ENCODE assay signal across 22 cellular contexts in genomic region chr2:119483896-119484718, GRCh38. TPM values are rescaled to one million over a fixed set of nuclear protein-coding genes. Genes with fewer than 3 reads are reported as not detected.
A peak's percentile ranks its signal among the peaks of the same experiment; 100 is the strongest.
DNase-seq lines count a peak whose midpoint lies in the region; ATAC-seq and TF ChIP-seq lines count a peak whose summit lies in the region.
"Had no signal": no experiment of that assay in that cellular context is flagged by ENCODE, and none has a peak within 500 bp of the region (broad histone marks: within the 10 kb centered on the region; RNA-seq: fewer than 3 reads in every experiment).

No MANE protein-coding gene starts in this region.

- H3K36me3 Mint-ChIP-seq in activated CD8-positive, alpha-beta memory T cell treated with anti-CD3 and anti-CD28 coated beads, Interleukin-2, amount 10 ng/mL, durations not matched to agents 7 days and 5 days = no peaks in the 10 kb centered on the region
- H3K36me3 Mint-ChIP-seq in nephron (ENCODE audit: low read depth) = no peaks in the 10 kb centered on the region
- no peaks in the 10 kb centered on the region for H3K36me3 Mint-ChIP-seq in activated naive CD4-positive, alpha-beta T cell treated with anti-CD3 and anti-CD28 coated beads for 36 hours (ENCODE audit: low read depth)
- H3K36me3 Mint-ChIP-seq: WTC11 had no signal

- H3K4me1 ChIP-seq in subcutaneous abdominal adipose tissue (ENCODE audit: control insufficient read depth in 5 of 5, insufficient read depth in 5 of 5, low read length in 5 of 5) (peaks cover 0 to 73% (median 54%) of the 10 kb centered on the region in 5 donors), esophagus squamous epithelium (no peaks in the 10 kb centered on the region)
- H3K4me1 ChIP-seq: breast epithelium had no signal

- ATAC-seq in activated CD8-positive, alpha-beta memory T cell treated with anti-CD3 and anti-CD28 coated beads, Interleukin-2, amount 10 ng/mL, durations not matched to agents 7 days and 5 days = no peak
- ATAC-seq: WTC11 had no signal

- H3K4me3 ChIP-seq in subcutaneous abdominal adipose tissue (ENCODE audit: low read depth in 1 of 5, low read length in 5 of 5) (no peak overlapping the region), esophagus squamous epithelium (no peak overlapping the region)
- H3K4me3 ChIP-seq: breast epithelium, ovary had no signal

- TF ChIP-seq CTCF in nephron (IDR thresholded peaks at IDR 0.05; ENCODE audit: unreplicated experiment in 3 of 3) (no peak), esophagus squamous epithelium (IDR thresholded peaks at IDR 0.05) (no peak)

- intact Hi-C loops in esophagus squamous epithelium (cut with DNase I) = no loop called here
- intact Hi-C loops in activated naive CD4-positive, alpha-beta T cell treated with anti-CD3 and anti-CD28 coated beads for 36 hours (cut with micrococcal nuclease) = no loop called here

- H3K27ac Mint-ChIP-seq in activated CD8-positive, alpha-beta memory T cell treated with anti-CD3 and anti-CD28 coated beads, Interleukin-2, amount 10 ng/mL, durations not matched to agents 7 days and 5 days = no peak overlapping the region
- peak overlapping the region in 2 of 3 experiments; percentile 15 to 48 for H3K27ac Mint-ChIP-seq in nephron
- no peak overlapping the region for H3K27ac Mint-ChIP-seq in activated naive CD4-positive, alpha-beta T cell treated with anti-CD3 and anti-CD28 coated beads for 36 hours
- H3K27ac Mint-ChIP-seq: B cell, WTC11 had no signal

- DNase-seq in activated CD8-positive, alpha-beta memory T cell treated with anti-CD3 and anti-CD28 coated beads, Interleukin-2, amount 10 ng/mL, durations not matched to agents 7 days and 5 days = peak; percentile 21
- no peak for DNase-seq in activated CD8-positive, alpha-beta memory T cell treated with anti-CD3 and anti-CD28 coated beads, Interleukin-2, amount 50 U/mL, for 48 hours
- DNase-seq in ecto neural progenitor cell (ENCODE audit: low spot score) (peak; percentile 41), esophagus squamous epithelium (lab: John Stamatoyannopoulos, UW) (no peak), NCI-H187 (lab: John Stamatoyannopoulos, UW) (no peak)
- no peak for DNase-seq in activated naive CD4-positive, alpha-beta T cell treated with anti-CD3 and anti-CD28 coated beads for 36 hours
- DNase-seq: 8988T; activated CD4-positive, alpha-beta T cell treated with anti-CD3 and anti-CD28 coated beads, Interleukin-2, amount 50 U/mL, for 48 hours; activated gamma-delta T cell; mammary epithelial cell; NCI-H2029 treated with DMSO at 0.1 percent for 48 hours; OCI-M1; T-helper 9 cell had no signal

- H3K36me3 ChIP-seq in subcutaneous abdominal adipose tissue (ENCODE audit: control insufficient read depth in 5 of 5, insufficient read depth in 5 of 5, low read length in 5 of 5) (no peaks in the 10 kb centered on the region), esophagus squamous epithelium (no peaks in the 10 kb centered on the region)
- H3K36me3 ChIP-seq: breast epithelium, ovary had no signal

- H3K27me3 Mint-ChIP-seq in activated CD8-positive, alpha-beta memory T cell treated with anti-CD3 and anti-CD28 coated beads, Interleukin-2, amount 10 ng/mL, durations not matched to agents 7 days and 5 days = no peaks in the 10 kb centered on the region
- H3K27me3 Mint-ChIP-seq in nephron (ENCODE audit: low read depth) = peaks cover 23% of the 10 kb centered on the region
- no peaks in the 10 kb centered on the region for H3K27me3 Mint-ChIP-seq in activated naive CD4-positive, alpha-beta T cell treated with anti-CD3 and anti-CD28 coated beads for 36 hours (ENCODE audit: low read depth)

- H3K4me1 Mint-ChIP-seq in activated CD8-positive, alpha-beta memory T cell treated with anti-CD3 and anti-CD28 coated beads, Interleukin-2, amount 10 ng/mL, durations not matched to agents 7 days and 5 days = no peaks in the 10 kb centered on the region
- H3K4me1 Mint-ChIP-seq in nephron = peaks cover 29% of the 10 kb centered on the region
- H3K4me1 Mint-ChIP-seq in activated naive CD4-positive, alpha-beta T cell treated with anti-CD3 and anti-CD28 coated beads for 36 hours (ENCODE audit: low read depth) = no peaks in the 10 kb centered on the region
- H3K4me1 Mint-ChIP-seq: B cell had no signal

- no peak overlapping the region for H3K4me3 Mint-ChIP-seq in activated CD8-positive, alpha-beta memory T cell treated with anti-CD3 and anti-CD28 coated beads, Interleukin-2, amount 10 ng/mL, durations not matched to agents 7 days and 5 days
- H3K4me3 Mint-ChIP-seq in nephron = no peak overlapping the region
- no peak overlapping the region for H3K4me3 Mint-ChIP-seq in activated naive CD4-positive, alpha-beta T cell treated with anti-CD3 and anti-CD28 coated beads for 36 hours
- H3K4me3 Mint-ChIP-seq: B cell, WTC11 had no signal

- H3K9me3 ChIP-seq in subcutaneous abdominal adipose tissue (ENCODE audit: control insufficient read depth in 5 of 5, low read length in 5 of 5) (no peaks in the 10 kb centered on the region), esophagus squamous epithelium (no peaks in the 10 kb centered on the region)
- H3K9me3 ChIP-seq: breast epithelium, ovary had no signal

- H3K27me3 ChIP-seq in subcutaneous abdominal adipose tissue (ENCODE audit: control insufficient read depth in 5 of 5, insufficient read depth in 4 of 5, low read length in 5 of 5) = no peaks in the 10 kb centered on the region
- H3K27me3 ChIP-seq in esophagus squamous epithelium = no peaks in the 10 kb centered on the region
- H3K27me3 ChIP-seq: breast epithelium, ovary had no signal

- H3K27ac ChIP-seq in subcutaneous abdominal adipose tissue (ENCODE audit: low read depth, low read length) = peak overlapping the region; percentile 66
- no peak overlapping the region for H3K27ac ChIP-seq in esophagus squamous epithelium
- H3K27ac ChIP-seq: breast epithelium, KMS-11, ovary had no signal

- 78 to 94% methylated on average over 7 to 8 of the region's 11 CpGs for WGBS in esophagus squamous epithelium, 2 donors

- no peaks in the 10 kb centered on the region for H3K9me3 Mint-ChIP-seq in activated CD8-positive, alpha-beta memory T cell treated with anti-CD3 and anti-CD28 coated beads, Interleukin-2, amount 10 ng/mL, durations not matched to agents 7 days and 5 days (ENCODE audit: low read depth)
- no peaks in the 10 kb centered on the region for H3K9me3 Mint-ChIP-seq in nephron
- H3K9me3 Mint-ChIP-seq in activated naive CD4-positive, alpha-beta T cell treated with anti-CD3 and anti-CD28 coated beads for 36 hours = no peaks in the 10 kb centered on the region
- H3K9me3 Mint-ChIP-seq: WTC11 had no signal

- H3K9ac ChIP-seq in subcutaneous abdominal adipose tissue (ENCODE audit: low read length in 5 of 5) = peak overlapping the region in 1 of 5 donors; percentile 8
- H3K9ac ChIP-seq: KMS-11 had no signal

- CTCF ChIA-PET in activated CD8-positive, alpha-beta memory T cell treated with anti-CD3 and anti-CD28 coated beads, Interleukin-2, amount 10 ng/mL, durations not matched to agents 7 days and 5 days (lab: Charles Lee) = no interaction called here
- CTCF ChIA-PET in activated naive CD4-positive, alpha-beta T cell treated with anti-CD3 and anti-CD28 coated beads for 36 hours (lab: Charles Lee) = interaction anchor here (1.3 kb wide), 1 partner anchor 157 kb away, joined by 3 read pairs; no protein-coding TSS in a partner anchor

- no peak for TF ChIP-seq POLR2A in esophagus squamous epithelium (IDR thresholded peaks at IDR 0.05)

RNA-seq across cellular contexts. Expression of gene SCTR, which starts 40.2 kb away (rescaled TPM):
- not detected for total RNA-seq in activated CD8-positive, alpha-beta memory T cell treated with anti-CD3 and anti-CD28 coated beads, Interleukin-2, amount 10 ng/mL, durations not matched to agents 7 days and 5 days
- not detected for total RNA-seq in esophagus squamous epithelium
- total RNA-seq in activated naive CD4-positive, alpha-beta T cell treated with anti-CD3 and anti-CD28 coated beads for 36 hours = not detected
- total RNA-seq: B cell, breast epithelium, HT-29, mammary epithelial cell, myocyte, WTC11 had no signal

RNA-seq across cellular contexts. Expression of gene TMEM37, which starts 52.5 kb away (rescaled TPM):
- total RNA-seq in activated CD8-positive, alpha-beta memory T cell treated with anti-CD3 and anti-CD28 coated beads, Interleukin-2, amount 10 ng/mL, durations not matched to agents 7 days and 5 days = not detected
- 10 to 100 TPM in 1 of 4 donors, 1 to 10 TPM in 3; 2.6 to 11.4 (median 3.8) TPM for total RNA-seq in esophagus squamous epithelium
- total RNA-seq in activated naive CD4-positive, alpha-beta T cell treated with anti-CD3 and anti-CD28 coated beads for 36 hours = not detected
- total RNA-seq: B cell, mammary epithelial cell, myocyte had no signal

Comparison
In these comparisons a context has a peak if more than half of its experiments do, and no peak if none do; other contexts are left out.
1. DNase-seq: peak in activated CD8-positive, alpha-beta memory T cell treated with anti-CD3 and anti-CD28 coated beads, Interleukin-2, amount 10 ng/mL, durations not matched to agents 7 days and 5 days (single experiment) and ecto neural progenitor cell (single experiment); none in activated CD8-positive, alpha-beta memory T cell treated with anti-CD3 and anti-CD28 coated beads, Interleukin-2, amount 50 U/mL, for 48 hours (single experiment), esophagus squamous epithelium (single experiment), NCI-H187 (0 of 2) and activated naive CD4-positive, alpha-beta T cell treated with anti-CD3 and anti-CD28 coated beads for 36 hours (single experiment).
2. H3K27ac Mint-ChIP-seq: peak in nephron (2 of 3); none in activated CD8-positive, alpha-beta memory T cell treated with anti-CD3 and anti-CD28 coated beads, Interleukin-2, amount 10 ng/mL, durations not matched to agents 7 days and 5 days (single experiment) and activated naive CD4-positive, alpha-beta T cell treated with anti-CD3 and anti-CD28 coated beads for 36 hours (single experiment).